ENCODE assay signal across 16 cellular contexts in genomic region chr9:8492034-8492433, GRCh38.
A peak's percentile ranks its signal among the peaks of the same experiment; 100 is the strongest.
DNase-seq lines count a peak whose midpoint lies in the region; ATAC-seq and TF ChIP-seq lines count a peak whose summit lies in the region.
"Had no signal": no experiment of that assay in that cellular context is flagged by ENCODE, and none has a peak within 500 bp of the region (broad histone marks: within the 10 kb centered on the region; RNA-seq: fewer than 3 reads in every experiment).

No MANE protein-coding gene starts in this region.

- no peak overlapping the region for H2BK12ac ChIP-seq in H9 (ENCODE audit: insufficient read length, low read depth, low read length)
- H2BK12ac ChIP-seq in neuronal stem cell (ENCODE audit: low read length) = no peak overlapping the region

- WGBS in H9 (ENCODE audit: extremely low coverage, insufficient read length, low lambda C conversion rate) = no CpG with 5 or more reads among the region's 2 CpGs
- WGBS in neuronal stem cell (ENCODE audit: extremely low coverage in 2 of 2, insufficient read length in 2 of 2, insufficient replicate concordance in 1 of 2), 2 donors = no CpG with 5 or more reads among the region's 2 CpGs

- TF ChIP-seq CTCF in H9 (conservative IDR thresholded peaks at IDR 0.05) = no peak
- TF ChIP-seq CTCF in WTC11 (IDR thresholded peaks at IDR 0.05) = no peak
- TF ChIP-seq CTCF in left ventricle myocardium inferior (IDR thresholded peaks at IDR 0.05; ENCODE audit: borderline replicate concordance) = no peak

- CTCF ChIA-PET in WTC11 (lab: Charles Lee) = no interaction called here
- CTCF ChIA-PET in CD4-positive, alpha-beta memory T cell (lab: Charles Lee; ENCODE audit: partially characterized antibody) = no interaction called here

- no peak overlapping the region for H3K56ac ChIP-seq in H9 (ENCODE audit: insufficient read length, low read depth, low read length)

- H3K9me3 ChIP-seq in H9 (ENCODE audit: control insufficient read depth, low read depth, low read length) (no peaks in the 10 kb centered on the region), neuronal stem cell (replicated peaks in 1 of 2; ENCODE audit: control insufficient read depth in 2 of 2, insufficient read depth in 1 of 2, low read depth in 1 of 2, low read length in 2 of 2) (peaks cover 0 to 11% of the 10 kb centered on the region in 2 donors), left ventricle myocardium inferior (replicated peaks) (no peaks in the 10 kb centered on the region)
- H3K9me3 ChIP-seq in CD4-positive, alpha-beta memory T cell (ENCODE audit: control insufficient read depth in 1 of 2, low read length in 2 of 2) = no peaks in the 10 kb centered on the region
- H3K9me3 ChIP-seq in effector memory CD4-positive, alpha-beta T cell (ENCODE audit: control insufficient read depth, low read length) = no peaks in the 10 kb centered on the region
- H3K9me3 ChIP-seq: BLaER1 treated with 17β-estradiol and CSF1 and Interleukin-3, amounts not matched to agents 10 nM and 100 nM had no signal

- H2AFZ ChIP-seq in H9 (ENCODE audit: low read length) = no peak overlapping the region
- no peak overlapping the region for H2AFZ ChIP-seq in neuronal stem cell (ENCODE audit: low read length)

- H2BK15ac ChIP-seq in H9 (ENCODE audit: low read depth, low read length) (no peak overlapping the region), neuronal stem cell (ENCODE audit: low read length) (no peak overlapping the region)

- no peak overlapping the region for H2BK120ac ChIP-seq in H9 (ENCODE audit: low read depth, low read length, poor library complexity, severe bottlenecking)
- no peak overlapping the region for H2BK120ac ChIP-seq in neuronal stem cell (ENCODE audit: low read depth, low read length)

- H3K23ac ChIP-seq in H9 (ENCODE audit: insufficient read length, low read depth, low read length) (no peak overlapping the region), neuronal stem cell (ENCODE audit: low read depth, low read length, poor library complexity) (no peak overlapping the region)

- peaks cover 3 to 33% of the 10 kb centered on the region in 2 donors for H3K36me3 ChIP-seq in neuronal stem cell (replicated peaks in 1 of 2; ENCODE audit: control insufficient read depth in 2 of 2, insufficient read depth in 2 of 2, low read length in 2 of 2)
- H3K36me3 ChIP-seq in CD4-positive, alpha-beta memory T cell (ENCODE audit: insufficient read depth, low read length) = no peaks in the 10 kb centered on the region
- H3K36me3 ChIP-seq in left ventricle myocardium inferior = no peaks in the 10 kb centered on the region
- no peaks in the 10 kb centered on the region for H3K36me3 ChIP-seq in effector memory CD4-positive, alpha-beta T cell (ENCODE audit: control insufficient read depth, insufficient read depth, low read length)
- H3K36me3 ChIP-seq: BLaER1 treated with 17β-estradiol and CSF1 and Interleukin-3, amounts not matched to agents 10 nM and 100 nM had no signal

- no peak overlapping the region for H2BK20ac ChIP-seq in H9 (ENCODE audit: low read depth, low read length, poor library complexity, severe bottlenecking)

- no peak overlapping the region for H4K91ac ChIP-seq in H9 (ENCODE audit: insufficient read length, low read depth, low read length)
- H4K91ac ChIP-seq in neuronal stem cell (ENCODE audit: low read depth, low read length, poor library complexity) = no peak overlapping the region

- H3K79me1 ChIP-seq in H9 (ENCODE audit: insufficient read depth, low read depth, low read length, poor library complexity, severe bottlenecking) (no peaks in the 10 kb centered on the region), neuronal stem cell (ENCODE audit: low read depth, low read length) (no peaks in the 10 kb centered on the region)

- H3K9ac ChIP-seq in H9 (ENCODE audit: extremely low read depth, insufficient read length, low read length) (no peak overlapping the region), neuronal stem cell (ENCODE audit: low read depth, low read length, poor library complexity) (no peak overlapping the region)
- H3K9ac ChIP-seq: BLaER1 treated with 17β-estradiol and CSF1 and Interleukin-3, amounts not matched to agents 10 nM and 100 nM had no signal

- intact Hi-C loops in CD4-positive, alpha-beta memory T cell (cut with micrococcal nuclease) = no loop called here
- intact Hi-C loops in left ventricle myocardium inferior (cut with micrococcal nuclease) = no loop called here

- H3K4me1 ChIP-seq in H9 (ENCODE audit: insufficient read depth, low read length) = no peaks in the 10 kb centered on the region
- H3K4me1 ChIP-seq in neuronal stem cell (ENCODE audit: control insufficient read depth in 2 of 2, insufficient read depth in 1 of 2, low read depth in 1 of 2, low read length in 2 of 2) = peaks cover 0 to 4% of the 10 kb centered on the region in 2 donors
- H3K4me1 ChIP-seq in CD4-positive, alpha-beta memory T cell (ENCODE audit: insufficient read depth, low read length) = no peaks in the 10 kb centered on the region
- no peaks in the 10 kb centered on the region for H3K4me1 ChIP-seq in left ventricle myocardium inferior
- no peaks in the 10 kb centered on the region for H3K4me1 ChIP-seq in effector memory CD4-positive, alpha-beta T cell (ENCODE audit: control insufficient read depth, insufficient read depth, low read length, poor library complexity, severe bottlenecking)
- H3K4me1 ChIP-seq: BLaER1 treated with 17β-estradiol and CSF1 and Interleukin-3, amounts not matched to agents 10 nM and 100 nM had no signal

- H3K18ac ChIP-seq in H9 (ENCODE audit: insufficient read length, low read depth, low read length) (no peak overlapping the region), neuronal stem cell (ENCODE audit: low read length) (no peak overlapping the region)

- no peak overlapping the region for H4K5ac ChIP-seq in H9 (ENCODE audit: insufficient read length, low read depth, low read length)

- H2AK5ac ChIP-seq in H9 (ENCODE audit: insufficient read length, low read length) (no peak overlapping the region), neuronal stem cell (ENCODE audit: low read depth, low read length) (no peak overlapping the region)

- H3K27me3 Mint-ChIP-seq in H9 (ENCODE audit: low read depth) (no peaks in the 10 kb centered on the region), WTC11 (ENCODE audit: low read depth) (no peaks in the 10 kb centered on the region)
- H3K27me3 Mint-ChIP-seq in CD4-positive, alpha-beta memory T cell = no peaks in the 10 kb centered on the region
- H3K27me3 Mint-ChIP-seq: B cell; CD8-positive, alpha-beta memory T cell had no signal

- H3K27me3 ChIP-seq in H9 (ENCODE audit: insufficient read depth, low read length) = no peaks in the 10 kb centered on the region
- no peaks in the 10 kb centered on the region for H3K27me3 ChIP-seq in neuronal stem cell (ENCODE audit: control insufficient read depth in 3 of 3, insufficient read depth in 3 of 3, low read depth in 1 of 3, low read length in 3 of 3)
- H3K27me3 ChIP-seq in CD4-positive, alpha-beta memory T cell (ENCODE audit: insufficient read depth, low read length) = no peaks in the 10 kb centered on the region
- H3K27me3 ChIP-seq in left ventricle myocardium inferior (ENCODE audit: low read depth) = no peaks in the 10 kb centered on the region
- H3K27me3 ChIP-seq in effector memory CD4-positive, alpha-beta T cell (replicated peaks; ENCODE audit: control insufficient read depth, insufficient read depth, low read length, poor library complexity, severe bottlenecking) = no peaks in the 10 kb centered on the region
- H3K27me3 ChIP-seq: BLaER1 treated with 17β-estradiol and CSF1 and Interleukin-3, amounts not matched to agents 10 nM and 100 nM had no signal

- H3K27ac Mint-ChIP-seq in H9 (peak overlapping the region in 2 of 3 experiments; percentile 45 to 73; a peak in 4 of 7 replicates), WTC11 (no peak overlapping the region)
- H3K27ac Mint-ChIP-seq in CD4-positive, alpha-beta memory T cell = no peak overlapping the region
- H3K27ac Mint-ChIP-seq: B cell; CD8-positive, alpha-beta memory T cell had no signal

- no peaks in the 10 kb centered on the region for H3K23me2 ChIP-seq in H9 (ENCODE audit: insufficient read length, low read depth, low read length, poor library complexity, severe bottlenecking)

- H3K4me2 ChIP-seq in H9 (ENCODE audit: insufficient read depth, insufficient read length, low read length) (no peak overlapping the region), neuronal stem cell (ENCODE audit: insufficient read depth, low read length, poor library complexity, severe bottlenecking) (no peak overlapping the region)
- H3K4me2 ChIP-seq: BLaER1 treated with 17β-estradiol and CSF1 and Interleukin-3, amounts not matched to agents 10 nM and 100 nM had no signal

- H2BK5ac ChIP-seq in H9 (ENCODE audit: insufficient read length, low read length) = no peak overlapping the region
- no peak overlapping the region for H2BK5ac ChIP-seq in neuronal stem cell (ENCODE audit: low read length)

- H3K14ac ChIP-seq in H9 (ENCODE audit: insufficient read depth, low read length) (no peak overlapping the region), neuronal stem cell (ENCODE audit: low read length) (no peak overlapping the region)

- H3K4me1 Mint-ChIP-seq in H9 (peaks cover 9 to 16% of the 10 kb centered on the region in 2 experiments), WTC11 (peaks cover 9% of the 10 kb centered on the region)
- no peaks in the 10 kb centered on the region for H3K4me1 Mint-ChIP-seq in CD4-positive, alpha-beta memory T cell
- H3K4me1 Mint-ChIP-seq: B cell; CD8-positive, alpha-beta memory T cell had no signal

- H4K8ac ChIP-seq in H9 (replicated peaks; ENCODE audit: insufficient read length, low read depth, low read length) = no peak overlapping the region
- H4K8ac ChIP-seq in neuronal stem cell (ENCODE audit: low read depth, low read length) = no peak overlapping the region

- no peaks in the 10 kb centered on the region for H4K20me1 ChIP-seq in H9 (ENCODE audit: control insufficient read depth, insufficient read depth, insufficient read length)
- H4K20me1 ChIP-seq: BLaER1 treated with 17β-estradiol and CSF1 and Interleukin-3, amounts not matched to agents 10 nM and 100 nM had no signal

- no peak overlapping the region for H3T11ph ChIP-seq in H9 (ENCODE audit: low read length)

- DNase-seq in H9 (no peak), WTC11 (ENCODE audit: low spot score) (no peak), iPS-NIHi11 (ENCODE audit: low spot score) (peak; percentile 17), neuronal stem cell (ENCODE audit: low spot score) (peak; percentile 30), left ventricle myocardium inferior (no peak)
- no peak for DNase-seq in CD4-positive, alpha-beta memory T cell
- DNase-seq in effector memory CD4-positive, alpha-beta T cell = no peak
- DNase-seq: CD8-positive, alpha-beta memory T cell; COR-L47; DMS 273 treated with DMSO at 0.1 percent for 48 hours; DMS53; DND-41; EL had no signal

- 0 out of 2 replicates have a peak, but pooled peaks have one; percentile 43 for ATAC-seq in WTC11
- ATAC-seq: GM12878 had no signal

- H3K9me3 Mint-ChIP-seq in H9 (no peaks in the 10 kb centered on the region), WTC11 (no peaks in the 10 kb centered on the region)
- H3K9me3 Mint-ChIP-seq in CD4-positive, alpha-beta memory T cell = peaks cover 0 to 2% (median 0%) of the 10 kb centered on the region in 8 donors

- POLR2A ChIA-PET in WTC11 (lab: Charles Lee) = no interaction called here
- POLR2A ChIA-PET in CD4-positive, alpha-beta memory T cell (lab: Charles Lee; ENCODE audit: partially characterized antibody) = no interaction called here

- H3K4me3 ChIP-seq in neuronal stem cell (ENCODE audit: low read length in 2 of 2) (no peak overlapping the region), left ventricle myocardium inferior (no peak overlapping the region)
- H3K4me3 ChIP-seq in CD4-positive, alpha-beta memory T cell (ENCODE audit: low read length in 2 of 2) = no peak overlapping the region
- no peak overlapping the region for H3K4me3 ChIP-seq in effector memory CD4-positive, alpha-beta T cell (ENCODE audit: insufficient read depth, low read depth, low read length, poor library complexity, severe bottlenecking)
- H3K4me3 ChIP-seq: BLaER1 treated with 17β-estradiol and CSF1 and Interleukin-3, amounts not matched to agents 10 nM and 100 nM; GM12878 had no signal

- no peaks in the 10 kb centered on the region for H3K79me2 ChIP-seq in H9 (ENCODE audit: insufficient read depth, low read length)

- H3K36me3 Mint-ChIP-seq in H9 (ENCODE audit: insufficient read depth in 1 of 3, low read depth in 3 of 3) (no peaks in the 10 kb centered on the region; a peak in 1 of 7 replicates), WTC11 (peaks cover 4% of the 10 kb centered on the region)
- H3K36me3 Mint-ChIP-seq in CD4-positive, alpha-beta memory T cell = no peaks in the 10 kb centered on the region
- H3K36me3 Mint-ChIP-seq: CD8-positive, alpha-beta memory T cell had no signal

- no peak overlapping the region for H3K4ac ChIP-seq in H9 (ENCODE audit: low read depth, low read length)
- no peak overlapping the region for H3K4ac ChIP-seq in neuronal stem cell (ENCODE audit: low read length)

- H3K27ac ChIP-seq in H9 (ENCODE audit: insufficient read length, low read depth, low read length) (no peak overlapping the region), neuronal stem cell (replicated peaks; ENCODE audit: low read length) (no peak overlapping the region), left ventricle myocardium inferior (replicated peaks) (no peak overlapping the region)
- no peak overlapping the region for H3K27ac ChIP-seq in CD4-positive, alpha-beta memory T cell (ENCODE audit: low read depth, low read length)
- no peak overlapping the region for H3K27ac ChIP-seq in effector memory CD4-positive, alpha-beta T cell (ENCODE audit: insufficient read depth, low read length, poor library complexity, severe bottlenecking)
- H3K27ac ChIP-seq: BLaER1 treated with 17β-estradiol and CSF1 and Interleukin-3, amounts not matched to agents 10 nM and 100 nM had no signal

- H3K4me3 Mint-ChIP-seq in H9 (no peak overlapping the region), WTC11 (no peak overlapping the region)
- H3K4me3 Mint-ChIP-seq in CD4-positive, alpha-beta memory T cell = no peak overlapping the region
- H3K4me3 Mint-ChIP-seq: B cell; CD8-positive, alpha-beta memory T cell had no signal

Comparison
In these comparisons a context has a peak if more than half of its experiments do, and no peak if none do; other contexts are left out.
1. DNase-seq: peak in iPS-NIHi11 (single experiment) and neuronal stem cell (single experiment); none in H9 (single experiment), WTC11 (single experiment), CD4-positive, alpha-beta memory T cell (0 of 5), left ventricle myocardium inferior (single experiment) and effector memory CD4-positive, alpha-beta T cell (0 of 3).
2. H3K27ac Mint-ChIP-seq: peak in H9 (2 of 3); none in WTC11 (single experiment) and CD4-positive, alpha-beta memory T cell (0 of 7).